Comparison of ENCODE assay signal across 19 cellular contexts in genomic region chr1:179155615-179156014, GRCh38.
"Had no signal": no experiment of that assay in that cellular context is flagged by ENCODE, and none has a peak within 500 bp of the region (broad histone marks: within the 10 kb centered on the region; RNA-seq: fewer than 3 reads in every experiment).

No MANE protein-coding gene starts in this region.

- H3K4me3 Mint-ChIP-seq: activated CD8-positive, alpha-beta T cell treated with anti-CD3 and anti-CD28 coated beads, Interleukin-2, amount 10 ng/mL, durations not matched to agents 7 days and 5 days; activated naive CD8-positive, alpha-beta T cell; activated T-helper 1 cell treated with anti-CD3 and anti-CD28 coated beads, Interleukin-12 subunit alpha, Interleukin-12 subunit beta, Interleukin-2, Interleukin-4 antibody, amounts not matched to agents 30 ng/mL and 10 ng/mL and 1 ng/mL, durations not matched to agents 14 hours and 24 hours and 36 hours; naive thymus-derived CD8-positive, alpha-beta T cell; neural progenitor cell; T-cell had no signal

- H3K27ac ChIP-seq: neural progenitor cell, spleen, transverse colon had no signal

- H3K9ac ChIP-seq: neural progenitor cell had no signal

- H3K4me1 Mint-ChIP-seq: neural progenitor cell had no signal

- H3K9me3 ChIP-seq: spleen, transverse colon, uterus had no signal

- H3K27me3 Mint-ChIP-seq: activated naive CD8-positive, alpha-beta T cell; naive thymus-derived CD8-positive, alpha-beta T cell; T-cell had no signal

- H3K27ac Mint-ChIP-seq: activated CD8-positive, alpha-beta T cell treated with anti-CD3 and anti-CD28 coated beads, Interleukin-2, amount 10 ng/mL, durations not matched to agents 7 days and 5 days; activated naive CD8-positive, alpha-beta T cell; activated T-helper 1 cell treated with anti-CD3 and anti-CD28 coated beads, Interleukin-12 subunit alpha, Interleukin-12 subunit beta, Interleukin-2, Interleukin-4 antibody, amounts not matched to agents 30 ng/mL and 10 ng/mL and 1 ng/mL, durations not matched to agents 14 hours and 24 hours and 36 hours; naive thymus-derived CD8-positive, alpha-beta T cell; neural progenitor cell; T-cell had no signal

- H3K27me3 ChIP-seq: neural progenitor cell, spleen, transverse colon, uterus had no signal

- H2AFZ ChIP-seq: neural progenitor cell had no signal

- H3K36me3 ChIP-seq: neural progenitor cell, spleen, transverse colon, uterus had no signal

- H3K4me2 ChIP-seq: neural progenitor cell had no signal

- DNase-seq: activated CD4-positive, alpha-beta T cell treated with anti-CD3 and anti-CD28 coated beads for 1 hour; activated CD4-positive, alpha-beta T cell treated with anti-CD3 and anti-CD28 coated beads, Interleukin-2, amount 50 U/mL, for 1 hour; activated CD8-positive, alpha-beta T cell treated with anti-CD3 and anti-CD28 coated beads, Interleukin-2, amount 10 ng/mL, durations not matched to agents 7 days and 5 days; activated gamma-delta T cell treated with Interleukin-2 at 50 U/mL for 16 hours; dermis blood vessel endothelial cell; effector CD8-positive, alpha-beta T cell; erythroblast; naive thymus-derived CD8-positive, alpha-beta T cell; spleen; stimulated activated CD4-positive, alpha-beta T cell treated with anti-CD3 and anti-CD28 coated beads, Interleukin-4, amount 100 ng/mL, for 1 hour; stimulated activated naive CD4-positive, alpha-beta T cell; T-cell; T-helper 9 cell; transverse colon; uterus had no signal

- ATAC-seq: activated CD8-positive, alpha-beta T cell treated with anti-CD3 and anti-CD28 coated beads, Interleukin-2, amount 10 ng/mL, durations not matched to agents 7 days and 5 days; naive thymus-derived CD8-positive, alpha-beta T cell; T-cell had no signal

- H3K4me1 ChIP-seq: neural progenitor cell, uterus had no signal

- H3K4me3 ChIP-seq: lung, neural progenitor cell, spleen, transverse colon, uterus had no signal

- H3K9me3 Mint-ChIP-seq: activated T-helper 1 cell treated with anti-CD3 and anti-CD28 coated beads, Interleukin-12 subunit alpha, Interleukin-12 subunit beta, Interleukin-2, Interleukin-4 antibody, amounts not matched to agents 30 ng/mL and 10 ng/mL and 1 ng/mL, durations not matched to agents 14 hours and 24 hours and 36 hours; naive thymus-derived CD8-positive, alpha-beta T cell; T-cell had no signal
